ENCODE assay signal across 1 cellular context in genomic region chr3:172098698-172099494, GRCh38.
TF ChIP-seq lines count a peak whose summit lies in the region.

No MANE protein-coding gene starts in this region.

TF ChIP-seq in HepG2, 621 proteins besides CTCF, POLR2A, EP300 and RAD21 (continued from another document and continues in another):
- peak; percentile 67 for TF ChIP-seq HNF1B (CRISPR knock-in tag; IDR thresholded peaks at IDR 0.05)
- TF ChIP-seq KLF12 (CRISPR knock-in tag; IDR thresholded peaks at IDR 0.05; ENCODE audit: borderline replicate concordance): no peak
- TF ChIP-seq ZNF24 (IDR thresholded peaks at IDR 0.05): no peak
- TF ChIP-seq ZNF224 (CRISPR knock-in tag; IDR thresholded peaks at IDR 0.05): no peak
- TF ChIP-seq REST (IDR thresholded peaks at IDR 0.05; ENCODE audit: borderline replicate concordance in 1 of 2, low read depth in 1 of 2, low read length in 2 of 2): peak in 1 of 2 experiments; percentile 46; a peak in 1 of 4 replicates
- no peak for TF ChIP-seq ZNF225 (CRISPR knock-in tag; IDR thresholded peaks at IDR 0.05)
- TF ChIP-seq E2F1 (CRISPR knock-in tag; IDR thresholded peaks at IDR 0.05): no peak
- no peak for TF ChIP-seq MLLT10 (CRISPR knock-in tag; IDR thresholded peaks at IDR 0.05)
- TF ChIP-seq HOXA9 (CRISPR knock-in tag; IDR thresholded peaks at IDR 0.05; ENCODE audit: borderline replicate concordance): no peak
- no peak for TF ChIP-seq ZNF564 (CRISPR knock-in tag; IDR thresholded peaks at IDR 0.05)
- TF ChIP-seq IRF2 (CRISPR knock-in tag; IDR thresholded peaks at IDR 0.05): peak; percentile 37; the same call in 1 of the 2 replicates
- no peak for TF ChIP-seq ZNF121 (CRISPR knock-in tag; IDR thresholded peaks at IDR 0.05)
- TF ChIP-seq ZNF510 (CRISPR knock-in tag; IDR thresholded peaks at IDR 0.05; ENCODE audit: low read depth): 0 out of 2 replicates have a peak, but pooled peaks have one; percentile 29
- TF ChIP-seq RARG (CRISPR knock-in tag; IDR thresholded peaks at IDR 0.05; ENCODE audit: low read depth): no peak
- no peak for TF ChIP-seq CENPX (CRISPR knock-in tag; IDR thresholded peaks at IDR 0.05)
- TF ChIP-seq CAMTA2 (CRISPR knock-in tag; IDR thresholded peaks at IDR 0.05; ENCODE audit: borderline replicate concordance): no peak
- no peak for TF ChIP-seq LBX2 (CRISPR knock-in tag; IDR thresholded peaks at IDR 0.05; ENCODE audit: borderline replicate concordance)
- no peak for TF ChIP-seq ELK4 (CRISPR knock-in tag; IDR thresholded peaks at IDR 0.05; ENCODE audit: borderline replicate concordance)
- 0 out of 2 replicates have a peak, but pooled peaks have one; percentile 39 for TF ChIP-seq ZNF317 (CRISPR knock-in tag; IDR thresholded peaks at IDR 0.05)
- no peak for TF ChIP-seq KDM5B (CRISPR knock-in tag; IDR thresholded peaks at IDR 0.05; ENCODE audit: borderline replicate concordance)
- peak; percentile 35; the same call in 1 of the 2 replicates for TF ChIP-seq ZFY (CRISPR knock-in tag; IDR thresholded peaks at IDR 0.05)
- no peak for TF ChIP-seq YEATS2 (CRISPR knock-in tag; IDR thresholded peaks at IDR 0.05; ENCODE audit: borderline replicate concordance)
- TF ChIP-seq SOX5 (CRISPR knock-in tag; IDR thresholded peaks at IDR 0.05; ENCODE audit: borderline replicate concordance): peak; percentile 93
- peak; percentile 78 for TF ChIP-seq BCL6 (CRISPR knock-in tag; IDR thresholded peaks at IDR 0.05)
- TF ChIP-seq ZNF142 (CRISPR knock-in tag; IDR thresholded peaks at IDR 0.05): 0 out of 2 replicates have a peak, but pooled peaks have one; percentile 68
- no peak for TF ChIP-seq FOSL1 (CRISPR knock-in tag; IDR thresholded peaks at IDR 0.05; ENCODE audit: borderline replicate concordance)
- no peak for TF ChIP-seq ZMAT3 (CRISPR knock-in tag; conservative IDR thresholded peaks at IDR 0.05)
- no peak for TF ChIP-seq ZNF34 (CRISPR knock-in tag; IDR thresholded peaks at IDR 0.05; ENCODE audit: borderline replicate concordance)
- TF ChIP-seq ARHGAP35 (CRISPR knock-in tag; IDR thresholded peaks at IDR 0.05; ENCODE audit: borderline replicate concordance): no peak
- TF ChIP-seq ZNF251 (CRISPR knock-in tag; IDR thresholded peaks at IDR 0.05): no peak
- peak; percentile 72; the same call in 1 of the 2 replicates for TF ChIP-seq TFDP1 (CRISPR knock-in tag; IDR thresholded peaks at IDR 0.05; ENCODE audit: borderline replicate concordance)
- TF ChIP-seq ZNF597 (CRISPR knock-in tag; IDR thresholded peaks at IDR 0.05): no peak
- TF ChIP-seq ZFP62 (CRISPR knock-in tag; IDR thresholded peaks at IDR 0.05): no peak
- TF ChIP-seq RFXANK (CRISPR knock-in tag; IDR thresholded peaks at IDR 0.05): no peak
- TF ChIP-seq ESRRA (CRISPR knock-in tag; IDR thresholded peaks at IDR 0.05; ENCODE audit: low read depth): no peak
- no peak for TF ChIP-seq NFYC (CRISPR knock-in tag; IDR thresholded peaks at IDR 0.05)
- TF ChIP-seq SOX13 (IDR thresholded peaks at IDR 0.05): peak; percentile 74
- TF ChIP-seq SOX13 (CRISPR knock-in tag; conservative IDR thresholded peaks at IDR 0.05 in 1 of 2, IDR thresholded peaks at IDR 0.05 in 1 of 2): peak in 1 of 2 experiments; percentile 96; a peak in 2 of 4 replicates
- no peak for TF ChIP-seq HMGXB3 (CRISPR knock-in tag; IDR thresholded peaks at IDR 0.05; ENCODE audit: borderline replicate concordance)
- peak; percentile 50; the same call in 1 of the 2 replicates for TF ChIP-seq AKAP8 (CRISPR knock-in tag; IDR thresholded peaks at IDR 0.05)
